Comparison of ENCODE assay signal across 8 cellular contexts in the genomic region with DNA sequence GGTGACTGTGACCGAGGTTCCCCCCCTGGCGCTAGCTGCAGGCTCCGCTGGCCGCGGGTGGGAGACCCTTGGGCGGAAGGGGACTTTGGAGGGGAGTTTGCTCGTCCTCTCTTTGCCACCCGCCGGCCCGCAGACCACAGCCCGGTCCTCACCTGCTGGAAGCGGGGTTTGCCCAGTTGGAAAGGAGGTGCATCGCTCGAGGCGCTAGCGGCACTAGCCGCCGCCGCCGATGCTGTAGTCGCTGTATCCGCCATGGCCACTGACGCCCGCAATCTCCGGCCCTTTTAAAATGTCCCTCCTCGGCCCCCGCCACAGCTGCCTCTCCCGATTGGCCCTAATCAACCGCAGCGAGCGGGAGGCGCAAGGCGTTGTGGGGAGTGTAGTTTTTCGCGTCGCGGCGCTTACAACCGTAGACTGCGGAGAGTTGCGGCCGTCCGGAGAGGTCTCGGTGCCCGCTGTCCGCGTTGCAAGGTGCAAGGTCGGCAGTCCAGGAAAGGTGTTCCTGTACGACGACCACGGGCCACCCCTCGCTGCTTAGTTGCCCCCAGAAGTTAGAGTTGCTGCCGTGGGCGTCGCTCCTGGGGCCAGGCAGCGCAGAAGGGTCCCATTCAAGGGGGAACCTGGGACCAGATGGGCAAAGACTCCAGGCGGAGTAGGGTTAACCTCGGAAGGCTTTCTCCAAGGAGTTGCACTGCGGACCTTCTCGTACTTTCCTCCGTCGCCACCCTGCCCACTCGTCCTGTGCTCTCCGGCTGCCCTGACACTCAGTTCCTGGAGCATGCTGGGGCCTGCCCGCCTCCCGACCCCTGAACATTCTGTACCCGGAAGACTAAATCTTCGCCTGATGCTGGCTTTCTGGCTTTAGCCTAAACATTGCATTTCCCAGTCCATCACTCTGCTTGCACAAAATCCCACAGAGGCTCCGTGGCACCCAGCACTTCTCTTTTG. TPM values are rescaled to one million over a fixed set of nuclear protein-coding genes. Genes with fewer than 3 reads are reported as not detected.
DNase-seq lines count a peak whose midpoint lies in the region; ATAC-seq lines count a peak whose summit lies in the region.

A gene with protein sequence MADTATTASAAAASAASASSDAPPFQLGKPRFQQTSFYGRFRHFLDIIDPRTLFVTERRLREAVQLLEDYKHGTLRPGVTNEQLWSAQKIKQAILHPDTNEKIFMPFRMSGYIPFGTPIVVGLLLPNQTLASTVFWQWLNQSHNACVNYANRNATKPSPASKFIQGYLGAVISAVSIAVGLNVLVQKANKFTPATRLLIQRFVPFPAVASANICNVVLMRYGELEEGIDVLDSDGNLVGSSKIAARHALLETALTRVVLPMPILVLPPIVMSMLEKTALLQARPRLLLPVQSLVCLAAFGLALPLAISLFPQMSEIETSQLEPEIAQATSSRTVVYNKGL (minus strand): TSS at position 261 of the 948 bp plus-strand sequence. CDS start 7 bp downstream, at position 254.

- peaks cover 35% of the 10 kb centered on the region for H3K36me3 Mint-ChIP-seq in effector memory CD8-positive, alpha-beta T cell (ENCODE audit: insufficient read depth)
- H3K36me3 Mint-ChIP-seq in memory B cell, result no peaks in the 10 kb centered on the region

- peaks cover 23 to 25% of the 10 kb centered on the region in 2 donors for H3K4me1 Mint-ChIP-seq in effector memory CD8-positive, alpha-beta T cell (ENCODE audit: low read depth in 2 of 2)
- peaks cover 19% of the 10 kb centered on the region for H3K4me1 Mint-ChIP-seq in memory B cell

- CTCF ChIA-PET in activated CD8-positive, alpha-beta memory T cell treated with anti-CD3 and anti-CD28 coated beads for 36 hours (lab: Charles Lee), result interaction anchor here (1.2 to 1.5 kb wide), 2 partner anchors 105 to 141 kb away, joined by 3 to 7 read pairs; no protein-coding TSS in a partner anchor

- peak within 1 kb of the TSS; percentile 90 to 93 for H3K4me3 Mint-ChIP-seq in effector memory CD8-positive, alpha-beta T cell
- peak within 1 kb of the TSS; percentile 92 for H3K4me3 Mint-ChIP-seq in memory B cell

- DNase-seq in CMK (ENCODE audit: low read depth), result peak; percentile 74
- peak; percentile 91 for DNase-seq in HT-29 (ENCODE audit: low spot score)
- peak; percentile 84 to 95 for DNase-seq in NOMO-1 (lab: John Stamatoyannopoulos, UW; ENCODE audit: unreplicated experiment in 2 of 2)
- DNase-seq in effector memory CD8-positive, alpha-beta T cell, result peak; percentile 85 to 87 (median 87)
- DNase-seq in memory B cell (ENCODE audit: low spot score in 2 of 2), result peak; percentile 89
- DNase-seq in stimulated activated CD8-positive, alpha-beta memory T cell treated with anti-CD3 and anti-CD28 coated beads, Interleukin-12 subunit alpha, Interleukin-12 subunit beta, amount 100 ng/mL, for 24 hours (ENCODE audit: extremely low read depth), result peak; percentile 73

- POLR2A ChIA-PET in activated CD8-positive, alpha-beta memory T cell treated with anti-CD3 and anti-CD28 coated beads for 36 hours (lab: Charles Lee), result interaction anchor here (1.2 to 2.0 kb wide), 2 partner anchors 105 to 162 kb away, joined by 3 to 5 read pairs; a partner anchor contains a TSS

- ATAC-seq in GM19468 (IDR thresholded peaks at IDR 0.05; ENCODE audit: extremely low read depth, unreplicated experiment) (peak; percentile 72), memory B cell (ENCODE audit: low read depth) (peak; percentile 82)
- peak; percentile 78 for ATAC-seq in effector memory CD8-positive, alpha-beta T cell (replicated peaks)

- H3K27me3 Mint-ChIP-seq in effector memory CD8-positive, alpha-beta T cell, result no peaks in the 10 kb centered on the region
- H3K27me3 Mint-ChIP-seq in memory B cell, result no peaks in the 10 kb centered on the region

- H3K27ac Mint-ChIP-seq in effector memory CD8-positive, alpha-beta T cell, result peak within 1 kb of the TSS; percentile 91 to 94
- H3K27ac Mint-ChIP-seq in memory B cell, result peak within 1 kb of the TSS; percentile 89

- H3K9me3 Mint-ChIP-seq in effector memory CD8-positive, alpha-beta T cell, result no peaks in the 10 kb centered on the region
- no peaks in the 10 kb centered on the region for H3K9me3 Mint-ChIP-seq in memory B cell

RNA-seq across cellular contexts. Expression of the gene that starts here (rescaled TPM):
- total RNA-seq in HT-29 (2014; rRNA removed; shearing (Covaris generic)), result 48.3 and 49.4 TPM in 2 replicates
- 10 to 100 TPM; 17.9 to 18.1 TPM for total RNA-seq in activated CD8-positive, alpha-beta memory T cell treated with anti-CD3 and anti-CD28 coated beads for 36 hours

Comparison
In these comparisons a context has a peak if more than half of its experiments do, and no peak if none do; other contexts are left out.
1. Peak in every context shown above with its lines: DNase-seq and ATAC-seq.